22 cellular contexts compared by ENCODE assay signal in the genomic region with DNA sequence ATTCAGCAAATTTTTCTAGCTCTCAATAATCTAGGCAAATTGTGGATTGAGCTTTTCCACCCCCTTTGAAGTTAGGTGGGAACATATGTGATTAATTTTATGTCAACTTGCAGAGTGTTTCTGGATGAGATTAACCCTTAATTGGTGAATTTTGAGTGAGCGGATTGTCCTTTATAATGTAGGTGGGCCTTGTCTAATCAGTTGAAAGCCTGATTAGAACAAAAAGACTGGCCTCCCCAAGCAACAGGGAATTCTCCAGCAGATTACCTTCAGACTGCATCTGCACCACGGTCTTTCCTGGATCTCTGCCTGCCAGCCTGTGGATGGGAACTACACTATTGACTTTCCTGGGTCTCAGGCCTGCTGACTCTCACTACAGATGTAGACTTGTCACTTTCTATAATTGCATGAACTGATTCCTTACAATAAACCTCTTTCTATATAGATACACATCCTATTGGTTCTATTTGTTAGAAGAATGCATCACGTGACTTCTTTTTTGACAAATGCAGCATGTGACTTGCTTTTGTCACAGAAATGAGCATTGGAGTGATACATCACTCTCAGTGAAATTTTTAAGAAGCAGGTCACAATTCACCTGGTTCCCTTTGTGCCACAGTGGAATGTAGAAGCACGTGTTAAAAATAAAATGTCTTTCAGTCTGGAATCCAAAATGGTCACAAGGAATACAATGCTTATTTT.
DNase-seq lines count a peak whose midpoint lies in the region; ATAC-seq, FAIRE-seq and TF ChIP-seq lines count a peak whose summit lies in the region.
"Had no signal": no experiment of that assay in that cellular context is flagged by ENCODE, and none has a peak within 500 bp of the region (broad histone marks: within the 10 kb centered on the region; RNA-seq: fewer than 3 reads in every experiment).

No MANE protein-coding gene starts in this region.

- H3K4me2 ChIP-seq in A549, result no peak overlapping the region
- H3K4me2 ChIP-seq in astrocyte (ENCODE audit: low read length), result no peak overlapping the region
- H3K4me2 ChIP-seq: BLaER1 treated with 17β-estradiol and CSF1 and Interleukin-3, amounts not matched to agents 10 nM and 100 nM had no signal

- H3K36me3 Mint-ChIP-seq in astrocyte (ENCODE audit: low read depth, unreplicated experiment) (no peaks in the 10 kb centered on the region), osteocyte (ENCODE audit: unreplicated experiment) (no peaks in the 10 kb centered on the region)
- H3K36me3 Mint-ChIP-seq: CD8-positive, alpha-beta T cell had no signal

- no peak for ATAC-seq in A549
- ATAC-seq: CD8-positive, alpha-beta T cell had no signal

- H3K27me3 ChIP-seq in astrocyte (ENCODE audit: insufficient read depth, low read length), result no peaks in the 10 kb centered on the region

- 28% methylated on average over 4 of the region's 4 CpGs for WGBS in A549 (ENCODE audit: missing lambda C conversion rate)

- no peak overlapping the region for H3K9ac ChIP-seq in astrocyte (ENCODE audit: low read length)
- H3K9ac ChIP-seq: BLaER1 treated with 17β-estradiol and CSF1 and Interleukin-3, amounts not matched to agents 10 nM and 100 nM had no signal

- H3K36me3 ChIP-seq in HEK293 (ENCODE audit: control insufficient read depth in 2 of 2, insufficient read depth in 1 of 2, low read length in 2 of 2), result no peaks in the 10 kb centered on the region
- no peaks in the 10 kb centered on the region for H3K36me3 ChIP-seq in astrocyte (ENCODE audit: insufficient read depth, low read length)
- H3K36me3 ChIP-seq: BLaER1 treated with 17β-estradiol and CSF1 and Interleukin-3, amounts not matched to agents 10 nM and 100 nM had no signal

- H3K79me2 ChIP-seq in astrocyte (ENCODE audit: insufficient read depth, low read length), result no peaks in the 10 kb centered on the region

- TF ChIP-seq EP300 in A549 (IDR thresholded peaks at IDR 0.05), result no peak

- FAIRE-seq in A549 (lab: Jason Lieb, UNC), result no peak
- no peak for FAIRE-seq in astrocyte (lab: Jason Lieb, UNC)
- FAIRE-seq: A204.1, D721Med, G401.6, GM12891, GM19239 had no signal

- POLR2A ChIA-PET in A549 (lab: Yijun Ruan, JAX), result no interaction called here
- POLR2A ChIA-PET in HEK293 (lab: Yijun Ruan, JAX), result no interaction called here

- H3K9me3 Mint-ChIP-seq in astrocyte (ENCODE audit: unreplicated experiment), result peaks cover 2% of the 10 kb centered on the region
- H3K9me3 Mint-ChIP-seq in osteocyte (ENCODE audit: unreplicated experiment), result no peaks in the 10 kb centered on the region

- H3K27ac Mint-ChIP-seq in astrocyte (ENCODE audit: unreplicated experiment) (no peak overlapping the region), osteocyte (ENCODE audit: unreplicated experiment) (no peak overlapping the region)
- H3K27ac Mint-ChIP-seq: B cell; CD4-positive, alpha-beta T cell; CD8-positive, alpha-beta T cell had no signal

- H3K4me1 Mint-ChIP-seq in astrocyte (ENCODE audit: low read depth, unreplicated experiment), result no peaks in the 10 kb centered on the region
- H3K4me1 Mint-ChIP-seq in osteocyte (ENCODE audit: unreplicated experiment), result no peaks in the 10 kb centered on the region
- H3K4me1 Mint-ChIP-seq: B cell had no signal

- no peaks in the 10 kb centered on the region for H3K4me1 ChIP-seq in A549
- H3K4me1 ChIP-seq in HEK293 (ENCODE audit: control insufficient read depth, insufficient read depth, low read length), result no peaks in the 10 kb centered on the region
- no peaks in the 10 kb centered on the region for H3K4me1 ChIP-seq in astrocyte (ENCODE audit: insufficient read depth, low read length)
- H3K4me1 ChIP-seq: Caco-2 had no signal

- TF ChIP-seq RAD21 in A549 (conservative IDR thresholded peaks at IDR 0.05 in 1 of 2, IDR thresholded peaks at IDR 0.05 in 1 of 2), result no peak

- CTCF ChIA-PET in A549 (lab: Yijun Ruan, JAX), result no interaction called here
- CTCF ChIA-PET in HEK293 (lab: Yijun Ruan, JAX), result no interaction called here

- no peak for TF ChIP-seq POLR2A in A549 (IDR thresholded peaks at IDR 0.05; ENCODE audit: low read length)

- DNase-seq in A549 (ENCODE audit: low read depth in 1 of 2, low spot score in 1 of 2) (no peak), astrocyte (ENCODE audit: low read depth) (no peak), cortex of kidney (lab: John Stamatoyannopoulos, UW) (no peak), osteocyte (ENCODE audit: extremely low spot score, unreplicated experiment) (no peak), HuH-7.5 (ENCODE audit: low spot score) (no peak)
- DNase-seq: 8988T; AML-193; Caco-2; Calu3; CD4-positive, alpha-beta T cell; CD8-positive, alpha-beta T cell; DMS79 treated with DMSO at 0.1 percent for 48 hours; GF-D8 had no signal

- H3K4me3 ChIP-seq in A549 (no peak overlapping the region), HEK293 (ENCODE audit: low read depth, low read length) (no peak overlapping the region), astrocyte (ENCODE audit: insufficient read depth, low read depth, low read length) (no peak overlapping the region)
- H3K4me3 ChIP-seq: BLaER1 treated with 17β-estradiol and CSF1 and Interleukin-3, amounts not matched to agents 10 nM and 100 nM had no signal

- H4K20me1 ChIP-seq in astrocyte (ENCODE audit: insufficient read depth, low read length), result no peaks in the 10 kb centered on the region
- H4K20me1 ChIP-seq: BLaER1 treated with 17β-estradiol and CSF1 and Interleukin-3, amounts not matched to agents 10 nM and 100 nM had no signal

- H3K9me3 ChIP-seq in A549, result 0 out of 3 replicates have a peak, but pooled peaks cover 2% of the 10 kb centered on the region
- no peaks in the 10 kb centered on the region for H3K9me3 ChIP-seq in HEK293 (ENCODE audit: control insufficient read depth, insufficient read depth, low read depth, low read length)
- no peaks in the 10 kb centered on the region for H3K9me3 ChIP-seq in astrocyte (ENCODE audit: insufficient read depth, low read depth, low read length)
- H3K9me3 ChIP-seq: BLaER1 treated with 17β-estradiol and CSF1 and Interleukin-3, amounts not matched to agents 10 nM and 100 nM; Caco-2 had no signal

- H3K27me3 Mint-ChIP-seq in astrocyte (ENCODE audit: low read depth, unreplicated experiment), result no peaks in the 10 kb centered on the region
- H3K27me3 Mint-ChIP-seq in osteocyte (ENCODE audit: unreplicated experiment), result no peaks in the 10 kb centered on the region
- H3K27me3 Mint-ChIP-seq: B cell; CD4-positive, alpha-beta T cell had no signal

- H3K27ac ChIP-seq in A549 (no peak overlapping the region), HEK293 (ENCODE audit: extremely low read depth, low read depth, low read length) (no peak overlapping the region), astrocyte (ENCODE audit: low read depth, low read length) (no peak overlapping the region)
- H3K27ac ChIP-seq: BLaER1 treated with 17β-estradiol and CSF1 and Interleukin-3, amounts not matched to agents 10 nM and 100 nM; C4-2B had no signal

- TF ChIP-seq CTCF in A549 (IDR thresholded peaks at IDR 0.05) (no peak), HEK293 (tag by site-specific recombination; IDR thresholded peaks at IDR 0.05) (no peak), astrocyte (IDR thresholded peaks at IDR 0.05; ENCODE audit: insufficient read depth, low read depth, low read length) (no peak), osteocyte (IDR thresholded peaks at IDR 0.05) (no peak)

- H3K4me3 Mint-ChIP-seq in astrocyte (ENCODE audit: unreplicated experiment) (peak overlapping the region; percentile 6), osteocyte (ENCODE audit: unreplicated experiment) (no peak overlapping the region)
- H3K4me3 Mint-ChIP-seq: B cell; CD4-positive, alpha-beta T cell; CD8-positive, alpha-beta T cell had no signal

- H2AFZ ChIP-seq in astrocyte (ENCODE audit: low read depth, low read length), result no peak overlapping the region

TF ChIP-seq in A549, 52 proteins besides CTCF, POLR2A, EP300 and RAD21 (continues in another document):
- TF ChIP-seq CBX2 (IDR thresholded peaks at IDR 0.05; ENCODE audit: borderline replicate concordance, low read depth) (no peak), BHLHE40 (IDR thresholded peaks at IDR 0.05; ENCODE audit: low read depth, low read length) (no peak), RCOR1 (IDR thresholded peaks at IDR 0.05; ENCODE audit: low read depth, low read length) (no peak)
- TF ChIP-seq, protein P1, sequence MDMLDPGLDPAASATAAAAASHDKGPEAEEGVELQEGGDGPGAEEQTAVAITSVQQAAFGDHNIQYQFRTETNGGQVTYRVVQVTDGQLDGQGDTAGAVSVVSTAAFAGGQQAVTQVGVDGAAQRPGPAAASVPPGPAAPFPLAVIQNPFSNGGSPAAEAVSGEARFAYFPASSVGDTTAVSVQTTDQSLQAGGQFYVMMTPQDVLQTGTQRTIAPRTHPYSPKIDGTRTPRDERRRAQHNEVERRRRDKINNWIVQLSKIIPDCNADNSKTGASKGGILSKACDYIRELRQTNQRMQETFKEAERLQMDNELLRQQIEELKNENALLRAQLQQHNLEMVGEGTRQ (IDR thresholded peaks at IDR 0.05), result peak; percentile 68

TF ChIP-seq in HEK293, 187 proteins besides CTCF, POLR2A, EP300 and RAD21:
- TF ChIP-seq ZFP37 (tag by site-specific recombination; IDR thresholded peaks at IDR 0.05) (no peak), ZNF10 (tag by site-specific recombination; IDR thresholded peaks at IDR 0.05) (peak; percentile 83)
